ENCODE assay signal across 18 cellular contexts in the genomic region with DNA sequence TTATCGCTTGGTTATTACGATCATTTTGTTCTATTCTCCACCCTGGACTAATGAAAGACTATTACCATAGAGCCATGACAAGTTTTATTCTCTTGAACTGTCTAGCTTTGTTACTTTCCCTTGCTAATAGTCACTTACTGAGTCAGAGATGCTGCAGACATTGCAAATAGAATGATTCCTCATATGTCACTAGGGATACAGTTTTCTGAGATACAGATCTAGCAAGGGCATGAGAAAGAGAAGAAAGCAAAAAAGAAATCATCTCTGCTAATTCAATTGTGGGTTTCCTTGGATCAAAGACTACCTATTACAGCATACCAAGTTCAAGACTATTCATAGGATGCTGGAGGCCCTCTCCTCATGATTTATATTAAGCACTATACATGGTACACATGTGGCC.
DNase-seq lines count a peak whose midpoint lies in the region; ATAC-seq and TF ChIP-seq lines count a peak whose summit lies in the region.
"Had no signal": no experiment of that assay in that cellular context is flagged by ENCODE, and none has a peak within 500 bp of the region (broad histone marks: within the 10 kb centered on the region; RNA-seq: fewer than 3 reads in every experiment).

No MANE protein-coding gene starts in this region.

- H3K4me3 ChIP-seq in AG10803 (ENCODE audit: low read length) (no peak overlapping the region), HCT116 (replicated peaks in 1 of 2; ENCODE audit: low read depth in 1 of 2, low read length in 2 of 2) (no peak overlapping the region), adipocyte (ENCODE audit: low read length) (no peak overlapping the region), right atrium auricular region (no peak overlapping the region)

- peaks cover 3 to 8% of the 10 kb centered on the region in 2 experiments; a peak in 3 of 4 replicates for H3K4me1 ChIP-seq in HCT116 (ENCODE audit: control insufficient read depth in 1 of 2, insufficient read depth in 2 of 2, low read length in 2 of 2)
- peaks cover 55% of the 10 kb centered on the region for H3K4me1 ChIP-seq in adipocyte (ENCODE audit: control insufficient read depth, insufficient read depth, low read length)
- no peaks in the 10 kb centered on the region for H3K4me1 ChIP-seq in foreskin keratinocyte
- no peaks in the 10 kb centered on the region for H3K4me1 ChIP-seq in right atrium auricular region
- H3K4me1 ChIP-seq: BE2C had no signal

- peak overlapping the region; percentile 28 for H2AFZ ChIP-seq in HCT116 (ENCODE audit: low read depth, low read length, poor library complexity, severe bottlenecking)

- H3K9ac ChIP-seq in HCT116 (ENCODE audit: low read length): no peak overlapping the region
- H3K9ac ChIP-seq in adipocyte (ENCODE audit: low read length): peak overlapping the region; percentile 59

- intact Hi-C loops in HCT116 (cut with micrococcal nuclease): no loop called here

- CTCF ChIA-PET in HCT116 (lab: Charles Lee): interaction anchor here (1.2 to 4.3 kb wide), 3 partner anchors 13 to 261 kb away, joined by 3 to 60 read pairs (median 3); no protein-coding TSS in a partner anchor

- no TSS peak for BruUV-seq in HCT116 (replicated peaks; lab: Mats Ljungman, UMichigan)

- H3K79me2 ChIP-seq in HCT116 (ENCODE audit: insufficient read depth, low read length): no peaks in the 10 kb centered on the region

- no peaks in the 10 kb centered on the region for H3K9me2 ChIP-seq in HCT116 (ENCODE audit: insufficient read depth)

- H3K36me3 ChIP-seq in HCT116 (ENCODE audit: control insufficient read depth in 1 of 2, insufficient read depth in 2 of 2, low read length in 2 of 2): no peaks in the 10 kb centered on the region
- no peaks in the 10 kb centered on the region for H3K36me3 ChIP-seq in adipocyte (ENCODE audit: control insufficient read depth, insufficient read depth, low read length, severe bottlenecking)
- H3K36me3 ChIP-seq in right atrium auricular region: no peaks in the 10 kb centered on the region
- H3K36me3 ChIP-seq: BE2C had no signal

- POLR2A ChIA-PET in HCT116 (lab: Charles Lee): no interaction called here

- H3K9me3 ChIP-seq in HCT116 (ENCODE audit: control insufficient read depth in 1 of 2, insufficient read depth in 1 of 2, low read depth in 1 of 2, low read length in 2 of 2): no peaks in the 10 kb centered on the region
- H3K9me3 ChIP-seq in adipocyte (ENCODE audit: control insufficient read depth, low read length): no peaks in the 10 kb centered on the region
- no peaks in the 10 kb centered on the region for H3K9me3 ChIP-seq in right atrium auricular region
- H3K9me3 ChIP-seq: BE2C had no signal

- H3K27ac ChIP-seq in HCT116 (ENCODE audit: low read depth, low read length) (no peak overlapping the region), foreskin keratinocyte (no peak overlapping the region), right atrium auricular region (no peak overlapping the region)

- no peaks in the 10 kb centered on the region for H4K20me1 ChIP-seq in HCT116 (ENCODE audit: insufficient read depth)

- TF ChIP-seq POLR2A in HCT116 (IDR thresholded peaks at IDR 0.05; ENCODE audit: borderline replicate concordance, extremely low read depth, insufficient read depth, insufficient read length): no peak

- RAD21 ChIA-PET in HCT116 (lab: Charles Lee; ENCODE audit: low non-redundant PET in 1 of 2, low total read pairs in 2 of 2, uncharacterized antibody in 2 of 2, unreplicated experiment in 2 of 2): no interaction called here

- no peaks in the 10 kb centered on the region for H3K27me3 ChIP-seq in HCT116 (ENCODE audit: insufficient read depth, low read length)
- H3K27me3 ChIP-seq in adipocyte (replicated peaks; ENCODE audit: control insufficient read depth, insufficient read depth, low read length): no peaks in the 10 kb centered on the region
- H3K27me3 ChIP-seq in foreskin keratinocyte: no peaks in the 10 kb centered on the region
- H3K27me3 ChIP-seq in right atrium auricular region: no peaks in the 10 kb centered on the region
- H3K27me3 ChIP-seq: BE2C had no signal

- no peak for TF ChIP-seq RAD21 in HCT116 (IDR thresholded peaks at IDR 0.05; ENCODE audit: low read depth)

- TF ChIP-seq CTCF in AG10803 (conservative IDR thresholded peaks at IDR 0.05; ENCODE audit: low read length): no peak
- no peak for TF ChIP-seq CTCF in HCT116 (IDR thresholded peaks at IDR 0.05 in 2 of 3, conservative IDR thresholded peaks at IDR 0.05 in 1 of 3; ENCODE audit: borderline replicate concordance in 1 of 3, insufficient read depth in 1 of 3, low read depth in 2 of 3, low read length in 2 of 3)
- TF ChIP-seq CTCF in foreskin keratinocyte (conservative IDR thresholded peaks at IDR 0.05): no peak
- TF ChIP-seq CTCF in right atrium auricular region (IDR thresholded peaks at IDR 0.05): no peak

- ATAC-seq in HCT116 (no peak), foreskin keratinocyte (peak; percentile 54), HG02678 (IDR thresholded peaks at IDR 0.05; ENCODE audit: unreplicated experiment) (no peak)
- ATAC-seq: CD8-positive, alpha-beta T cell had no signal

- DNase-seq in AG10803 (ENCODE audit: low read depth) (peak; percentile 32), HCT116 (ENCODE audit: low read depth, low spot score) (no peak), adipocyte (ENCODE audit: low read depth) (no peak), foreskin keratinocyte (no peak), right atrium auricular region (ENCODE audit: low spot score) (no peak), NK-92 (lab: John Stamatoyannopoulos, UW; ENCODE audit: unreplicated experiment) (no peak), glomerular visceral epithelial cell (ENCODE audit: extremely low spot score) (no peak)
- DNase-seq: BE2C; CD8-positive, alpha-beta T cell; DND-41; H7; Kasumi-1; MV-4-11; NCI-H1417 treated with DMSO at 0.1 percent for 48 hours; NCI-H2029; NCI-H510A treated with DMSO at 0.1 percent for 48 hours; RPMI8226 had no signal

- no peak overlapping the region for H3K4me2 ChIP-seq in HCT116 (ENCODE audit: low read length)

TF ChIP-seq in HCT116, 20 proteins besides CTCF, POLR2A, EP300 and RAD21:
- TF ChIP-seq EZH2phosphoT487 (IDR thresholded peaks at IDR 0.05; ENCODE audit: borderline replicate concordance) (no peak), SP1 (IDR thresholded peaks at IDR 0.05; ENCODE audit: low read depth) (no peak), SIN3A (IDR thresholded peaks at IDR 0.05; ENCODE audit: low read depth) (no peak), YY1 (IDR thresholded peaks at IDR 0.05; ENCODE audit: extremely low read depth, insufficient replicate concordance, low read depth, low read length) (no peak), EZH2 (IDR thresholded peaks at IDR 0.05) (no peak), ELF1 (IDR thresholded peaks at IDR 0.05; ENCODE audit: borderline replicate concordance, low read depth) (no peak)
- TF ChIP-seq, protein P1, sequence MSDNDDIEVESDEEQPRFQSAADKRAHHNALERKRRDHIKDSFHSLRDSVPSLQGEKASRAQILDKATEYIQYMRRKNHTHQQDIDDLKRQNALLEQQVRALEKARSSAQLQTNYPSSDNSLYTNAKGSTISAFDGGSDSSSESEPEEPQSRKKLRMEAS (IDR thresholded peaks at IDR 0.05): no peak
TF ChIP-seq in HCT116: peak in this region for 0.
